24 cellular contexts compared by ENCODE assay signal in the genomic region with DNA sequence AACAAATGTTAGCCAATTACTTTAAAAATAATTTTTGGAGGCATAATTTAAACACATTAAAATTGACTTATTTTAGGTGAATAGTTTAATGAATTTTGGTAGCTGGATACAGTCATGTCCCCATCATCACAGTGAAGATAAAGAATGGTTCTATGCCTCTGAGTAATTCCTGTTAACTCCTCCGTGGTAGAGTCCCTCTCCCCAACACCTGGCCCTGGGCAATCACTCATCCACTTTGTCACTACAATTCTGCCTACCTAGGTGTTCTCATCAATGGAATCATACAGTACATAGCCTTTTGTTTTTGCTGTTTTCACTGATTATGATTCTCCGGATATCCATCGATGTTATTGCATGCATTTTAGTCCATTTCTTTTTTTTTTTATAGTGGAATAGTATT.
"Had no signal": no experiment of that assay in that cellular context is flagged by ENCODE, and none has a peak within 500 bp of the region (broad histone marks: within the 10 kb centered on the region; RNA-seq: fewer than 3 reads in every experiment).

No MANE protein-coding gene starts in this region.

- H3K27me3 ChIP-seq: colonic mucosa, dorsolateral prefrontal cortex, gastrocnemius medialis had no signal

- ATAC-seq: effector memory CD8-positive, alpha-beta T cell; esophagus mucosa; gastrocnemius medialis; gastroesophageal sphincter; heart left ventricle; heart right ventricle had no signal

- H3K27ac Mint-ChIP-seq: dendritic cell treated with granulocyte-macrophage colony-stimulating factor and Interleukin-4, amounts not matched to agents 40 ng/mL and 50 ng/mL, for 4 days; effector memory CD8-positive, alpha-beta T cell; endodermal cell had no signal

- H3K4me1 ChIP-seq: colonic mucosa, esophagus muscularis mucosa, esophagus squamous epithelium, gastrocnemius medialis, gastroesophageal sphincter had no signal

- DNase-seq: colonic mucosa; cortex of kidney; dermis blood vessel endothelial cell; dorsolateral prefrontal cortex; effector CD4-positive, alpha-beta T cell; effector CD8-positive, alpha-beta T cell; effector memory CD4-positive, alpha-beta T cell; effector memory CD8-positive, alpha-beta T cell; endodermal cell; erythroblast; esophagus squamous epithelium; foreskin fibroblast; foreskin melanocyte; gastrocnemius medialis; glutamatergic neuron; head of caudate nucleus; heart left ventricle; heart right ventricle had no signal

- H3K4me1 Mint-ChIP-seq: endodermal cell had no signal

- H3K4me3 Mint-ChIP-seq: dendritic cell treated with granulocyte-macrophage colony-stimulating factor and Interleukin-4, amounts not matched to agents 40 ng/mL and 50 ng/mL, for 4 days; effector memory CD8-positive, alpha-beta T cell; endodermal cell had no signal

- H3K36me3 ChIP-seq: colonic mucosa, esophagus muscularis mucosa, esophagus squamous epithelium, gastrocnemius medialis, gastroesophageal sphincter, heart left ventricle, heart right ventricle had no signal

- H3K9me3 Mint-ChIP-seq: effector memory CD8-positive, alpha-beta T cell; endodermal cell had no signal

- H3K4me3 ChIP-seq: colonic mucosa, coronary artery, dorsolateral prefrontal cortex, esophagus muscularis mucosa, esophagus squamous epithelium, gastrocnemius medialis, gastroesophageal sphincter, heart left ventricle, heart right ventricle had no signal

- H3K27ac ChIP-seq: colonic mucosa, coronary artery, dorsolateral prefrontal cortex, epithelial cell of prostate, esophagus muscularis mucosa, esophagus squamous epithelium, gastrocnemius medialis, gastroesophageal sphincter, heart left ventricle, heart right ventricle had no signal
